ENCODE assay signal across 1 cellular context in the genomic region with DNA sequence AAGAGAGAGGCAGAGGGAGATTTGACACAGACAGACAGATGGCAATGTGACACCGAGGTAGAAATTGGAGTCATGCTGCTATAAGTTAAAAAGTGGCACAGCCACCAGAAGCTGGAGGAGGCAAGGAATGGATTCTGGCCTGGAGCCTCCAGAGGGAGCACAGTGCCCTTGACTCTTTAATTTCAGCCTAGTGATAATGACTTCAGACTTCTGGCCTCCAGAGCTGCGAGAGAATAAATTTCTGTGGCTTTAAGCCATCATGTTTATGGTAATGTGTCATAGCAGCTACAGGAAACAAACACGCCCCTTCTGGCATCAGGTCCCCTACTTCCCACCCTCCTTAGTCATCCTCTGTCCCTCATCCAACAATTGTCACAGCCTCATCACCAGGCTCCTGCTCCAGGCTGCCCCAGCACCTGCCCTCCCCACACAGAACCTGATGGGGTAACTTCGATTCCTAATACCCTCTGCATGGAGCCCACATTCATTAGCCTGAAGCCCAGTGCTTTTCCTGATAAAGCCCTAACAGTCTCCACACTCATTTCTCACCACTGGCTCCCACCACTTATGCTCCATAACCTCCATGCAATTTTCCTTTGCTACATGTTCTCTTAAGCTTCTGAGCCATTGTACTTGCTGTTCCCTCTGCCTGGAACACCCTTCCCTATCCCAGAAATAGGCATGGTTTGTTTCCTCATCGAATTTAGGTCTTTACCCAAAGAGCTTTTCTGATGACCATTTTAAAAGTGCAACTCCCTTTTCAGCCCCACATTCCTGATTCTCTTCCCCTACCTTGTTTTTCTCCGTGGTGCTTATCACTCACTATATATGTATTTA.
A peak's percentile ranks its signal among the peaks of the same experiment; 100 is the strongest.
TF ChIP-seq lines count a peak whose summit lies in the region.

No MANE protein-coding gene starts in this region.

TF ChIP-seq in SK-N-SH, 30 proteins besides CTCF, POLR2A, EP300 and RAD21 (continued from another document):
- no peak; the same call in 1 of the 2 replicates for TF ChIP-seq RXRA (IDR thresholded peaks at IDR 0.05; ENCODE audit: borderline replicate concordance, low read depth)
- no peak for TF ChIP-seq MEF2A (IDR thresholded peaks at IDR 0.05; ENCODE audit: borderline replicate concordance, low read depth)
- TF ChIP-seq POLR2AphosphoS5 (IDR thresholded peaks at IDR 0.05; ENCODE audit: low read depth, low read length): no peak
- TF ChIP-seq, protein P1, sequence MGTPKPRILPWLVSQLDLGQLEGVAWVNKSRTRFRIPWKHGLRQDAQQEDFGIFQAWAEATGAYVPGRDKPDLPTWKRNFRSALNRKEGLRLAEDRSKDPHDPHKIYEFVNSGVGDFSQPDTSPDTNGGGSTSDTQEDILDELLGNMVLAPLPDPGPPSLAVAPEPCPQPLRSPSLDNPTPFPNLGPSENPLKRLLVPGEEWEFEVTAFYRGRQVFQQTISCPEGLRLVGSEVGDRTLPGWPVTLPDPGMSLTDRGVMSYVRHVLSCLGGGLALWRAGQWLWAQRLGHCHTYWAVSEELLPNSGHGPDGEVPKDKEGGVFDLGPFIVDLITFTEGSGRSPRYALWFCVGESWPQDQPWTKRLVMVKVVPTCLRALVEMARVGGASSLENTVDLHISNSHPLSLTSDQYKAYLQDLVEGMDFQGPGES (IDR thresholded peaks at IDR 0.05; ENCODE audit: low read depth, low read length): no peak
- no peak for TF ChIP-seq NRF1 (IDR thresholded peaks at IDR 0.05; ENCODE audit: low read depth, low read length)
- no peak for TF ChIP-seq TEAD4 (IDR thresholded peaks at IDR 0.05; ENCODE audit: borderline replicate concordance, insufficient read depth)
- TF ChIP-seq, protein P2, sequence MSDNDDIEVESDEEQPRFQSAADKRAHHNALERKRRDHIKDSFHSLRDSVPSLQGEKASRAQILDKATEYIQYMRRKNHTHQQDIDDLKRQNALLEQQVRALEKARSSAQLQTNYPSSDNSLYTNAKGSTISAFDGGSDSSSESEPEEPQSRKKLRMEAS (IDR thresholded peaks at IDR 0.05; ENCODE audit: low read depth): peak; percentile 60
- TF ChIP-seq RCOR1 (IDR thresholded peaks at IDR 0.05; ENCODE audit: low read length): peak; percentile 53; the same call in 1 of the 2 replicates
- no peak for TF ChIP-seq TAF1 (IDR thresholded peaks at IDR 0.05; ENCODE audit: borderline replicate concordance, low read depth, low read length)
- no peak for TF ChIP-seq YY1 (IDR thresholded peaks at IDR 0.05; ENCODE audit: low read depth)
- TF ChIP-seq, protein P3, sequence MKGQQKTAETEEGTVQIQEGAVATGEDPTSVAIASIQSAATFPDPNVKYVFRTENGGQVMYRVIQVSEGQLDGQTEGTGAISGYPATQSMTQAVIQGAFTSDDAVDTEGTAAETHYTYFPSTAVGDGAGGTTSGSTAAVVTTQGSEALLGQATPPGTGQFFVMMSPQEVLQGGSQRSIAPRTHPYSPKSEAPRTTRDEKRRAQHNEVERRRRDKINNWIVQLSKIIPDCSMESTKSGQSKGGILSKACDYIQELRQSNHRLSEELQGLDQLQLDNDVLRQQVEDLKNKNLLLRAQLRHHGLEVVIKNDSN (IDR thresholded peaks at IDR 0.05; ENCODE audit: borderline replicate concordance, low read depth): no peak
- TF ChIP-seq EZH2phosphoT487 (IDR thresholded peaks at IDR 0.05; ENCODE audit: borderline replicate concordance, low read depth): no peak
- TF ChIP-seq ELF1 (IDR thresholded peaks at IDR 0.05): no peak
- peak; percentile 61 for TF ChIP-seq SMC3 (IDR thresholded peaks at IDR 0.05; ENCODE audit: low read depth, low read length)
- TF ChIP-seq GATA2 (CRISPR knock-in tag; IDR thresholded peaks at IDR 0.05): no peak
- TF ChIP-seq SIN3A (IDR thresholded peaks at IDR 0.05; ENCODE audit: borderline replicate concordance, low read depth, low read length): no peak
- TF ChIP-seq JUND (IDR thresholded peaks at IDR 0.05): peak; percentile 48; the same call in 1 of the 2 replicates
- TF ChIP-seq CHD2 (IDR thresholded peaks at IDR 0.05; ENCODE audit: low read length, partially characterized antibody): no peak
- TF ChIP-seq FOXJ3 (CRISPR knock-in tag; IDR thresholded peaks at IDR 0.05): no peak
- TF ChIP-seq, protein P4, sequence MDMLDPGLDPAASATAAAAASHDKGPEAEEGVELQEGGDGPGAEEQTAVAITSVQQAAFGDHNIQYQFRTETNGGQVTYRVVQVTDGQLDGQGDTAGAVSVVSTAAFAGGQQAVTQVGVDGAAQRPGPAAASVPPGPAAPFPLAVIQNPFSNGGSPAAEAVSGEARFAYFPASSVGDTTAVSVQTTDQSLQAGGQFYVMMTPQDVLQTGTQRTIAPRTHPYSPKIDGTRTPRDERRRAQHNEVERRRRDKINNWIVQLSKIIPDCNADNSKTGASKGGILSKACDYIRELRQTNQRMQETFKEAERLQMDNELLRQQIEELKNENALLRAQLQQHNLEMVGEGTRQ (IDR thresholded peaks at IDR 0.05; ENCODE audit: borderline replicate concordance, low read depth, low read length): no peak
- TF ChIP-seq, protein P5, sequence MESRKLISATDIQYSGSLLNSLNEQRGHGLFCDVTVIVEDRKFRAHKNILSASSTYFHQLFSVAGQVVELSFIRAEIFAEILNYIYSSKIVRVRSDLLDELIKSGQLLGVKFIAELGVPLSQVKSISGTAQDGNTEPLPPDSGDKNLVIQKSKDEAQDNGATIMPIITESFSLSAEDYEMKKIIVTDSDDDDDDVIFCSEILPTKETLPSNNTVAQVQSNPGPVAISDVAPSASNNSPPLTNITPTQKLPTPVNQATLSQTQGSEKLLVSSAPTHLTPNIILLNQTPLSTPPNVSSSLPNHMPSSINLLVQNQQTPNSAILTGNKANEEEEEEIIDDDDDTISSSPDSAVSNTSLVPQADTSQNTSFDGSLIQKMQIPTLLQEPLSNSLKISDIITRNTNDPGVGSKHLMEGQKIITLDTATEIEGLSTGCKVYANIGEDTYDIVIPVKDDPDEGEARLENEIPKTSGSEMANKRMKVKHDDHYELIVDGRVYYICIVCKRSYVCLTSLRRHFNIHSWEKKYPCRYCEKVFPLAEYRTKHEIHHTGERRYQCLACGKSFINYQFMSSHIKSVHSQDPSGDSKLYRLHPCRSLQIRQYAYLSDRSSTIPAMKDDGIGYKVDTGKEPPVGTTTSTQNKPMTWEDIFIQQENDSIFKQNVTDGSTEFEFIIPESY (IDR thresholded peaks at IDR 0.05; ENCODE audit: borderline replicate concordance, low read depth): no peak
